Comparison of ENCODE assay signal across 13 cellular contexts in the genomic region with DNA sequence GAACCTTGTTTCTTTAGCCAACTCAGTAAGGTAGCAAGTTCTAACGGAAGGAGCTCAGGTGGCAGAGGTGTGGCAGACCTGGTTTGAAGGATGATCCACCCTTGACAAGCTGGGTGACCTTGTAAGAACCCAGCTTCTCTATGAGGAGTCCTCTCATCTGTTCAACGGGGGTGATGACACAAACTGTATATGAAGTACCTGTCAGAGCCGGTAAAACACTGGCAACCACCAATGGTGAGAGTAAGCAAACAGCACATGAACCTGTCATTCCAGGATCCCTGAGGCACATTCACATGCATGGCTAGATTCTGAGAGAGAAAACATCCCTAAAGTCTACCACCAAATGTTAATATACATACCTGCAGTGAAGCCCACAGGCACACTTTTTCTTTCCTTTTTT. TPM values are rescaled to one million over a fixed set of nuclear protein-coding genes. Genes with fewer than 3 reads are reported as not detected.
DNase-seq lines count a peak whose midpoint lies in the region; ATAC-seq and TF ChIP-seq lines count a peak whose summit lies in the region.
"Had no signal": no experiment of that assay in that cellular context is flagged by ENCODE, and none has a peak within 500 bp of the region (broad histone marks: within the 10 kb centered on the region; RNA-seq: fewer than 3 reads in every experiment).

No MANE protein-coding gene starts in this region.

- no peak overlapping the region for H3K4me3 ChIP-seq in CD8-positive, alpha-beta T cell (ENCODE audit: low read depth, low read length)
- H3K4me3 ChIP-seq in naive thymus-derived CD4-positive, alpha-beta T cell (ENCODE audit: low read length): no peak overlapping the region
- H3K4me3 ChIP-seq in right cardiac atrium (ENCODE audit: low read length): no peak overlapping the region

- WGBS in right cardiac atrium: 62% methylated on average over 3 of the region's 3 CpGs

- H3K36me3 Mint-ChIP-seq in CD8-positive, alpha-beta T cell: peaks cover 17% of the 10 kb centered on the region
- peaks cover 8% of the 10 kb centered on the region for H3K36me3 Mint-ChIP-seq in activated naive CD8-positive, alpha-beta T cell treated with anti-CD3 and anti-CD28 coated beads, Interleukin-2, amount 50 U/mL, for 24 hours (ENCODE audit: low read depth)
- peaks cover 0 to 20% (median 8%) of the 10 kb centered on the region in 5 donors for H3K36me3 Mint-ChIP-seq in naive thymus-derived CD4-positive, alpha-beta T cell

- peaks cover 28% of the 10 kb centered on the region for H3K4me1 ChIP-seq in CD8-positive, alpha-beta T cell (ENCODE audit: insufficient read depth, low read length)
- peaks cover 19 to 20% of the 10 kb centered on the region in 2 donors for H3K4me1 ChIP-seq in naive thymus-derived CD4-positive, alpha-beta T cell (ENCODE audit: control insufficient read depth in 2 of 2, insufficient read depth in 2 of 2, low read length in 2 of 2)
- H3K4me1 ChIP-seq in right cardiac atrium (ENCODE audit: control insufficient read depth, insufficient read depth, low read length): no peaks in the 10 kb centered on the region

- peak overlapping the region; percentile 50 for H3K4me3 Mint-ChIP-seq in CD8-positive, alpha-beta T cell
- peak overlapping the region; percentile 90 for H3K4me3 Mint-ChIP-seq in activated naive CD8-positive, alpha-beta T cell treated with anti-CD3 and anti-CD28 coated beads, Interleukin-2, amount 50 U/mL, for 24 hours
- H3K4me3 Mint-ChIP-seq in naive thymus-derived CD4-positive, alpha-beta T cell: peak overlapping the region; percentile 41 to 98 (median 81)

- intact Hi-C loops in CD8-positive, alpha-beta T cell (cut with DNase I, micrococcal nuclease): loop anchor here in 1 of 2 experiments (10.0 kb wide), 1 partner anchor 309 kb away; a partner anchor contains a TSS
- intact Hi-C loops in naive thymus-derived CD4-positive, alpha-beta T cell (cut with micrococcal nuclease): loop anchor here in 1 of 2 donors (10.0 kb wide), 1 partner anchor 309 kb away; a partner anchor contains a TSS
- intact Hi-C loops in right cardiac atrium (cut with DNase I): loop anchor here in 1 of 4 donors (5.0 kb wide), 1 partner anchor 51 kb away; no protein-coding TSS in a partner anchor

- H3K9me3 ChIP-seq in CD8-positive, alpha-beta T cell (ENCODE audit: low read length): no peaks in the 10 kb centered on the region
- no peaks in the 10 kb centered on the region for H3K9me3 ChIP-seq in naive thymus-derived CD4-positive, alpha-beta T cell (ENCODE audit: control insufficient read depth in 2 of 3, low read length in 3 of 3)
- no peaks in the 10 kb centered on the region for H3K9me3 ChIP-seq in right cardiac atrium (ENCODE audit: control insufficient read depth, low read length)

- H3K9me3 Mint-ChIP-seq in CD8-positive, alpha-beta T cell: no peaks in the 10 kb centered on the region
- no peaks in the 10 kb centered on the region for H3K9me3 Mint-ChIP-seq in activated naive CD8-positive, alpha-beta T cell treated with anti-CD3 and anti-CD28 coated beads, Interleukin-2, amount 50 U/mL, for 24 hours
- peaks cover 0 to 6% (median 0%) of the 10 kb centered on the region in 11 donors for H3K9me3 Mint-ChIP-seq in naive thymus-derived CD4-positive, alpha-beta T cell

- CTCF ChIA-PET in CD8-positive, alpha-beta T cell (lab: Charles Lee): interaction anchor here (1.4 kb wide), 1 partner anchor 52 kb away, joined by 10 read pairs; no protein-coding TSS in a partner anchor
- CTCF ChIA-PET in naive thymus-derived CD4-positive, alpha-beta T cell (lab: Charles Lee): no interaction called here

- H3K36me3 ChIP-seq in CD8-positive, alpha-beta T cell (ENCODE audit: insufficient read depth, low read length): no peaks in the 10 kb centered on the region
- H3K36me3 ChIP-seq in naive thymus-derived CD4-positive, alpha-beta T cell (ENCODE audit: control insufficient read depth in 2 of 3, insufficient read depth in 3 of 3, low read length in 3 of 3): no peaks in the 10 kb centered on the region

- H3K27me3 ChIP-seq in CD8-positive, alpha-beta T cell (ENCODE audit: insufficient read depth, low read length): no peaks in the 10 kb centered on the region
- no peaks in the 10 kb centered on the region for H3K27me3 ChIP-seq in naive thymus-derived CD4-positive, alpha-beta T cell (ENCODE audit: control insufficient read depth in 2 of 2, insufficient read depth in 2 of 2, low read length in 2 of 2)
- H3K27me3 ChIP-seq in right cardiac atrium (ENCODE audit: control insufficient read depth, insufficient read depth): no peaks in the 10 kb centered on the region

- no peak overlapping the region for H3K27ac ChIP-seq in CD8-positive, alpha-beta T cell (ENCODE audit: low read depth, low read length)
- no peak overlapping the region for H3K27ac ChIP-seq in naive thymus-derived CD4-positive, alpha-beta T cell (ENCODE audit: low read depth, low read length)
- H3K27ac ChIP-seq in right cardiac atrium (ENCODE audit: low read length): no peak overlapping the region

- H3K4me1 Mint-ChIP-seq in CD8-positive, alpha-beta T cell (ENCODE audit: low read depth): peaks cover 52% of the 10 kb centered on the region
- H3K4me1 Mint-ChIP-seq in activated naive CD8-positive, alpha-beta T cell treated with anti-CD3 and anti-CD28 coated beads, Interleukin-2, amount 50 U/mL, for 24 hours: peaks cover 40% of the 10 kb centered on the region
- peaks cover 26 to 61% (median 45%) of the 10 kb centered on the region in 7 donors for H3K4me1 Mint-ChIP-seq in naive thymus-derived CD4-positive, alpha-beta T cell

- TF ChIP-seq CTCF in CD8-positive, alpha-beta T cell (IDR thresholded peaks at IDR 0.05): no peak

- no peak for DNase-seq in CD8-positive, alpha-beta T cell
- DNase-seq in HuH-7.5 (ENCODE audit: low spot score) (peak; percentile 15), NCI-H2227 treated with DMSO at 0.1 percent for 48 hours (lab: John Stamatoyannopoulos, UW) (no peak), right cardiac atrium (no peak), NCI-H510A (lab: John Stamatoyannopoulos, UW) (no peak)
- DNase-seq in activated naive CD8-positive, alpha-beta T cell treated with anti-CD3 and anti-CD28 coated beads, Interleukin-2, amount 50 U/mL, for 24 hours: no peak
- DNase-seq in naive thymus-derived CD4-positive, alpha-beta T cell: no peak
- DNase-seq: foreskin melanocyte; left colon; NCI-H446 treated with DMSO at 0.1 percent for 48 hours; SHP77; stimulated activated CD4-positive, alpha-beta T cell treated with anti-CD3 and anti-CD28 coated beads, Interleukin-1b, Interleukin-23, amount 100 ng/mL, for 48 hours had no signal

- POLR2A ChIA-PET in CD8-positive, alpha-beta T cell (lab: Charles Lee): no interaction called here
- POLR2A ChIA-PET in naive thymus-derived CD4-positive, alpha-beta T cell (lab: Charles Lee): interaction anchor here (0.6 kb wide), 1 partner anchor 286 kb away, joined by 6 read pairs; no protein-coding TSS in a partner anchor

- H3K27me3 Mint-ChIP-seq in CD8-positive, alpha-beta T cell (ENCODE audit: low read depth): no peaks in the 10 kb centered on the region
- no peaks in the 10 kb centered on the region for H3K27me3 Mint-ChIP-seq in activated naive CD8-positive, alpha-beta T cell treated with anti-CD3 and anti-CD28 coated beads, Interleukin-2, amount 50 U/mL, for 24 hours
- H3K27me3 Mint-ChIP-seq in naive thymus-derived CD4-positive, alpha-beta T cell: no peaks in the 10 kb centered on the region

- peak overlapping the region; percentile 70 for H3K27ac Mint-ChIP-seq in CD8-positive, alpha-beta T cell
- H3K27ac Mint-ChIP-seq in activated naive CD8-positive, alpha-beta T cell treated with anti-CD3 and anti-CD28 coated beads, Interleukin-2, amount 50 U/mL, for 24 hours: peak overlapping the region; percentile 29
- peak overlapping the region in 7 of 9 donors; percentile 1 to 93 (median 62) for H3K27ac Mint-ChIP-seq in naive thymus-derived CD4-positive, alpha-beta T cell

- ATAC-seq in CD8-positive, alpha-beta T cell: no peak
- no peak for ATAC-seq in activated naive CD8-positive, alpha-beta T cell treated with anti-CD3 and anti-CD28 coated beads, Interleukin-2, amount 50 U/mL, for 24 hours
- no peak for ATAC-seq in naive thymus-derived CD4-positive, alpha-beta T cell
- ATAC-seq in HG02798 (IDR thresholded peaks at IDR 0.05; ENCODE audit: poor library complexity, unreplicated experiment) (no peak), right cardiac atrium (no peak)
- ATAC-seq: left colon had no signal

RNA-seq across cellular contexts. Expression of a gene that starts 2.4 kb away (rescaled TPM):
- 10 to 100 TPM; 72.8 to 76.6 TPM for total RNA-seq in CD8-positive, alpha-beta T cell
- 10 to 100 TPM; 80.6 to 95.4 (median 92.9) TPM for total RNA-seq in naive thymus-derived CD4-positive, alpha-beta T cell
- 10 to 100 TPM; 34.5 to 70.6 TPM for polyA plus RNA-seq in naive thymus-derived CD4-positive, alpha-beta T cell
- 10 to 100 TPM; 38.4 to 46.6 (median 44.0) TPM for total RNA-seq in right cardiac atrium
- polyA plus RNA-seq in right cardiac atrium: 31.1 TPM

RNA-seq across cellular contexts. Expression of a gene that starts 40.1 kb away (rescaled TPM):
- total RNA-seq in CD8-positive, alpha-beta T cell: 10 to 100 TPM; 13.0 to 13.7 TPM
- total RNA-seq in naive thymus-derived CD4-positive, alpha-beta T cell: 10 to 100 TPM; 18.8 to 43.1 (median 25.3) TPM
- 10 to 100 TPM; 35.6 to 35.8 TPM for polyA plus RNA-seq in naive thymus-derived CD4-positive, alpha-beta T cell
- total RNA-seq in right cardiac atrium: 10 to 100 TPM; 15.3 to 25.5 (median 22.6) TPM
- 28.7 TPM for polyA plus RNA-seq in right cardiac atrium
